ENCODE assay signal across 10 cellular contexts in the genomic region with DNA sequence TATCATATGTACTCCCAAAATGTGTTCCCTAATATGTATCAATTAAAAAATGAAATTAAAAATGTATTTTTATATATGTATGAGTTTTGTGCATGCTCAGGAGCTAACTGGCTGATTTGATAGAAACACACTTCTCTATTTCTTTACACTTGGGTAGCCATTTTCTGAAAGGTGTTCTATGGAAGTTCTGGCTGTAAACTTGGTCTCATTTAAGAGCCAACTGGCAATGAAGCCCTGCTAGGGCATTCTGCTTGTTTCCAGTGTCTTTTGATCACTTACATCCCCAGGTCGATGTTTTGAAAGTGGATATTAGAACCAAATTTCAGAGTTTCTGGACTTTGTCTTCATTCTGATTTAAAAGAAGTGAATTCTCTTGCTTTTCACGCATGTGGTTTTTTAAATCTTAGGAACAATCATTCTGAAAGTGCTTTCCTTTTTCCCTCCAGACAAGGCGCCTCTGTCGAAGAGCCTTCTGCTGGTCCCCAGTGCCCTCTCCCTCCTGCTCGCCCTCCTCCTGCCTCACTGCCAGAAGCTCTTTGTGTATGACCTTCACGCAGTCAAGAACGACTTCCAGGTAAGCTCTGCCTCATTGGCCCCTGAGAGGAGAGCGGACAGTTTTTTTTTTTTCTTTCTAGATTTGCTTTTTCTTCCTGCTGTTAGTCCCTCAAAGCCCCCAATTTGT. TPM values are rescaled to one million over a fixed set of nuclear protein-coding genes. Genes with fewer than 3 reads are reported as not detected.
DNase-seq lines count a peak whose midpoint lies in the region; ATAC-seq and TF ChIP-seq lines count a peak whose summit lies in the region.
"Had no signal": no experiment of that assay in that cellular context is flagged by ENCODE, and none has a peak within 500 bp of the region (broad histone marks: within the 10 kb centered on the region; RNA-seq: fewer than 3 reads in every experiment).

No MANE protein-coding gene starts in this region.

- H3K36me3 ChIP-seq in duodenal mucosa (ENCODE audit: control insufficient read depth in 1 of 2, insufficient read depth in 2 of 2, low read length in 2 of 2) (peaks cover 9 to 17% of the 10 kb centered on the region in 2 donors), tibial nerve (peaks cover 0 to 30% (median 0%) of the 10 kb centered on the region in 3 donors)

- CTCF ChIA-PET in CD4-positive, alpha-beta T cell (lab: Charles Lee) = interaction anchor here (0.8 to 1.3 kb wide), 4 partner anchors 16 to 199 kb away, joined by 3 to 5 read pairs (median 4); no protein-coding TSS in a partner anchor

- TF ChIP-seq CTCF in CD4-positive, alpha-beta T cell (IDR thresholded peaks at IDR 0.05) = no peak
- TF ChIP-seq CTCF in tibial nerve (IDR thresholded peaks at IDR 0.05) = no peak

- intact Hi-C loops in CD4-positive, alpha-beta T cell (cut with DNase I, micrococcal nuclease) = loop anchor here in 1 of 2 experiments (2.0 kb wide), 2 partner anchors 17 to 19 kb away; no protein-coding TSS in a partner anchor

- H3K4me3 ChIP-seq in duodenal mucosa (ENCODE audit: low read depth in 1 of 2, low read length in 2 of 2) (peak overlapping the region; percentile 30 to 40), tibial nerve (no peak overlapping the region)

- 70 to 78% methylated on average over 8 of the region's 8 CpGs for WGBS in tibial nerve, 2 donors

- peak; percentile 77 for ATAC-seq in CD4-positive, alpha-beta T cell (ENCODE audit: poor library complexity)
- ATAC-seq in GM19351 (IDR thresholded peaks at IDR 0.05; ENCODE audit: unreplicated experiment) (peak; percentile 76), HG03442 (IDR thresholded peaks at IDR 0.05; ENCODE audit: unreplicated experiment) (peak; percentile 82), HG02970 (IDR thresholded peaks at IDR 0.05; ENCODE audit: low FRiP score, unreplicated experiment) (no peak)

- H3K36me3 Mint-ChIP-seq in CD4-positive, alpha-beta T cell (ENCODE audit: low read depth) = peaks cover 45% of the 10 kb centered on the region

- H3K4me1 Mint-ChIP-seq in CD4-positive, alpha-beta T cell (ENCODE audit: low read depth) = peaks cover 72% of the 10 kb centered on the region

- H3K9me3 Mint-ChIP-seq in CD4-positive, alpha-beta T cell = no peaks in the 10 kb centered on the region

- H3K4me3 Mint-ChIP-seq in CD4-positive, alpha-beta T cell = peak overlapping the region; percentile 83

- TF ChIP-seq POLR2A in tibial nerve (IDR thresholded peaks at IDR 0.05) = no peak

- POLR2A ChIA-PET in CD4-positive, alpha-beta T cell (lab: Charles Lee) = interaction anchor here (0.6 to 2.9 kb wide), 8 partner anchors 14 to 197 kb away, joined by 3 to 25 read pairs (median 6); a partner anchor contains a TSS

- H3K4me1 ChIP-seq in duodenal mucosa (ENCODE audit: control insufficient read depth in 1 of 2, insufficient read depth in 2 of 2, low read length in 2 of 2) = peaks cover 0 to 14% of the 10 kb centered on the region in 2 donors
- H3K4me1 ChIP-seq in tibial nerve = peaks cover 0 to 8% (median 0%) of the 10 kb centered on the region in 4 donors

- peak overlapping the region; percentile 94 for H3K27ac Mint-ChIP-seq in CD4-positive, alpha-beta T cell

- peak in 1 of 10 experiments; percentile 26 for DNase-seq in CD4-positive, alpha-beta T cell
- no peak for DNase-seq in tibial nerve (ENCODE audit: low spot score in 2 of 2)
- no peak for DNase-seq in NOMO-1 (lab: John Stamatoyannopoulos, UW; ENCODE audit: unreplicated experiment in 2 of 2)
- DNase-seq in AG08395 (ENCODE audit: low spot score) = no peak
- DNase-seq: heart left ventricle had no signal

- H3K27me3 ChIP-seq in CD4-positive, alpha-beta T cell (ENCODE audit: control insufficient read depth, insufficient read depth, low read length) = no peaks in the 10 kb centered on the region
- no peaks in the 10 kb centered on the region for H3K27me3 ChIP-seq in duodenal mucosa (ENCODE audit: control insufficient read depth in 1 of 2, insufficient read depth in 2 of 2, low read length in 2 of 2)
- H3K27me3 ChIP-seq in tibial nerve = no peaks in the 10 kb centered on the region
- H3K27me3 ChIP-seq: heart left ventricle had no signal

- H3K27me3 Mint-ChIP-seq in CD4-positive, alpha-beta T cell = no peaks in the 10 kb centered on the region

- TF ChIP-seq EP300 in tibial nerve (IDR thresholded peaks at IDR 0.05) = no peak

- no peaks in the 10 kb centered on the region for H3K9me3 ChIP-seq in CD4-positive, alpha-beta T cell (ENCODE audit: control insufficient read depth, low read length)
- H3K9me3 ChIP-seq in duodenal mucosa (ENCODE audit: control insufficient read depth in 1 of 2, low read length in 2 of 2) (no peaks in the 10 kb centered on the region), tibial nerve (no peaks in the 10 kb centered on the region)
- H3K9me3 ChIP-seq: heart left ventricle had no signal

- H3K27ac ChIP-seq in CD4-positive, alpha-beta T cell (ENCODE audit: low read depth, low read length) = peak overlapping the region; percentile 72
- peak overlapping the region; percentile 5 for H3K27ac ChIP-seq in duodenal mucosa (ENCODE audit: low read depth, low read length)
- no peak overlapping the region for H3K27ac ChIP-seq in tibial nerve

- peak overlapping the region; percentile 48 to 58 for H3K9ac ChIP-seq in duodenal mucosa (ENCODE audit: low read depth in 1 of 2, low read length in 2 of 2)

RNA-seq across cellular contexts. Expression of a gene that starts 20.1 kb away (rescaled TPM):
- total RNA-seq in CD4-positive, alpha-beta T cell = 10 to 100 TPM; 42.9 to 45.1 TPM
- total RNA-seq in tibial nerve = not detected
- total RNA-seq: RPMI7951 had no signal

RNA-seq across cellular contexts. Expression of a gene that starts 37.5 kb away (rescaled TPM):
- total RNA-seq in CD4-positive, alpha-beta T cell = 10 to 100 TPM; 59.8 to 67.4 TPM
- 10 to 100 TPM; 43.5 to 59.6 (median 52.0) TPM for total RNA-seq in tibial nerve

Comparison
In these comparisons a context has a peak if more than half of its experiments do, and no peak if none do; other contexts are left out.
1. H3K27ac ChIP-seq: peak in CD4-positive, alpha-beta T cell (single experiment) and duodenal mucosa (single experiment); none in tibial nerve (0 of 4).
2. H3K4me3 ChIP-seq: peak in duodenal mucosa (2 of 2); none in tibial nerve (0 of 4).
3. RNA of a gene that starts 20.1 kb away (total RNA-seq): 42.9 to 45.1 TPM in CD4-positive, alpha-beta T cell; not detected in tibial nerve; every median in the first group is over 10 times any median in the second.